ENCODE assay signal across 1 cellular context in genomic region chr1:23484253-23485001, GRCh38.
TF ChIP-seq lines count a peak whose summit lies in the region.

No MANE protein-coding gene starts in this region.

TF ChIP-seq in IMR-90, 13 proteins besides CTCF, POLR2A, EP300 and RAD21 (continued from another document):
- TF ChIP-seq CEBPB (IDR thresholded peaks at IDR 0.05; ENCODE audit: low read depth, low read length): no peak
- TF ChIP-seq, protein P1, sequence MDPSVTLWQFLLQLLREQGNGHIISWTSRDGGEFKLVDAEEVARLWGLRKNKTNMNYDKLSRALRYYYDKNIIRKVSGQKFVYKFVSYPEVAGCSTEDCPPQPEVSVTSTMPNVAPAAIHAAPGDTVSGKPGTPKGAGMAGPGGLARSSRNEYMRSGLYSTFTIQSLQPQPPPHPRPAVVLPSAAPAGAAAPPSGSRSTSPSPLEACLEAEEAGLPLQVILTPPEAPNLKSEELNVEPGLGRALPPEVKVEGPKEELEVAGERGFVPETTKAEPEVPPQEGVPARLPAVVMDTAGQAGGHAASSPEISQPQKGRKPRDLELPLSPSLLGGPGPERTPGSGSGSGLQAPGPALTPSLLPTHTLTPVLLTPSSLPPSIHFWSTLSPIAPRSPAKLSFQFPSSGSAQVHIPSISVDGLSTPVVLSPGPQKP (IDR thresholded peaks at IDR 0.05; ENCODE audit: borderline replicate concordance, low read depth, low read length): no peak
TF ChIP-seq in IMR-90: peak in this region for 1.
